In the genomic region with DNA sequence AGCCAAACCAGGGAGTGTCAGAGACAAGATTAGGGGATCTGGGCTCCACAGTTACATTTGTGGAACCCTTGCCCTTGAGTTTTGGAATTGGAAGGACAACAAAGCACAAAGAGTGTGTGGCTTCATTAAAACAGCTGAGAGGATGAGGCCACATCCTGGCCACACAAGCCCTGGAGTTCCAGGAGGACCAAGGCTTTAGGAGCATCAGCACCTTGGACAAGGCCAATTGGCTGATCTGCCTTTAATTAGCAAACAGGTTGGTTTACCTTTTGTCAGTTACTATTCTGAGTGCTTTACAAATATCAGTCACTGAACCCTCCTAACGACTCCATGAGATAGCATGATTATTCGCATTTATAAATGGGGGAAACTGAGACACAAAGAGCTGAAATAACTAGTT, we compare ENCODE assay signal across 22 cellular contexts. TPM values are rescaled to one million over a fixed set of nuclear protein-coding genes. Genes with fewer than 3 reads are reported as not detected.
DNase-seq lines count a peak whose midpoint lies in the region; TF ChIP-seq lines count a peak whose summit lies in the region.
"Had no signal": no experiment of that assay in that cellular context is flagged by ENCODE, and none has a peak within 500 bp of the region (broad histone marks: within the 10 kb centered on the region; RNA-seq: fewer than 3 reads in every experiment).

No MANE protein-coding gene starts in this region.

- H3K36me3 ChIP-seq in mammary epithelial cell (ENCODE audit: insufficient read depth, low read length), result no peaks in the 10 kb centered on the region

- H3K27me3 Mint-ChIP-seq in Calu3 (ENCODE audit: unreplicated experiment), result peaks cover 89% of the 10 kb centered on the region

- H3K9ac ChIP-seq in mammary epithelial cell (ENCODE audit: insufficient read depth, low read length), result no peak overlapping the region

- H3K4me2 ChIP-seq in mammary epithelial cell (ENCODE audit: insufficient read depth, low read depth, low read length), result no peak overlapping the region

- no peak overlapping the region for H2AFZ ChIP-seq in mammary epithelial cell (ENCODE audit: low read depth, low read length)

- in situ Hi-C loops in mammary epithelial cell (cut with MboI; ENCODE audit: low sequenced_read_pairs in 2 of 2), result loop anchor here (5.0 to 25.0 kb wide), 2 partner anchors 132 to 602 kb away; no protein-coding TSS in a partner anchor

- no peaks in the 10 kb centered on the region for H3K4me1 Mint-ChIP-seq in Calu3 (ENCODE audit: low read depth, unreplicated experiment)
- H3K4me1 Mint-ChIP-seq: activated naive CD4-positive, alpha-beta T cell treated with anti-CD3 and anti-CD28 coated beads, Interleukin-2, amount 10 ng/mL, durations not matched to agents 7 days and 5 days; IgD-negative memory B cell had no signal

- no peaks in the 10 kb centered on the region for H3K9me3 Mint-ChIP-seq in Calu3 (ENCODE audit: low read depth, unreplicated experiment)
- H3K9me3 Mint-ChIP-seq: activated CD8-positive, alpha-beta T cell treated with anti-CD3 and anti-CD28 coated beads for 36 hours; activated naive CD4-positive, alpha-beta T cell treated with anti-CD3 and anti-CD28 coated beads, Interleukin-2, amount 10 ng/mL, durations not matched to agents 7 days and 5 days; activated T-cell treated with anti-CD3 and anti-CD28 coated beads, Interleukin-2, amount 50 U/mL, for 24 hours; IgD-negative memory B cell had no signal

- CTCF ChIA-PET in Calu3 (lab: Charles Lee), result no interaction called here
- CTCF ChIA-PET in mammary epithelial cell (lab: Charles Lee; ENCODE audit: low non-redundant PET), result no interaction called here

- 21% methylated on average over 2 of the region's 2 CpGs for whole genome bisulfite sequencing in mammary epithelial cell (ENCODE audit: low coverage, missing lambda C conversion rate)

- no peaks in the 10 kb centered on the region for H4K20me1 ChIP-seq in mammary epithelial cell (ENCODE audit: insufficient read depth, low read length)

- no peak overlapping the region for H3K27ac Mint-ChIP-seq in Calu3 (ENCODE audit: unreplicated experiment)
- H3K27ac Mint-ChIP-seq: activated CD8-positive, alpha-beta T cell treated with anti-CD3 and anti-CD28 coated beads for 36 hours; activated naive CD4-positive, alpha-beta T cell treated with anti-CD3 and anti-CD28 coated beads, Interleukin-2, amount 10 ng/mL, durations not matched to agents 7 days and 5 days; activated T-cell treated with anti-CD3 and anti-CD28 coated beads, Interleukin-2, amount 50 U/mL, for 24 hours; IgD-negative memory B cell had no signal

- H3K27ac ChIP-seq in mammary epithelial cell (ENCODE audit: insufficient read depth, low read depth, low read length), result no peak overlapping the region
- H3K27ac ChIP-seq: C4-2B had no signal

- no peak overlapping the region for H3K4me3 ChIP-seq in Jurkat, Clone E6-1 (ENCODE audit: low read length)
- no peak overlapping the region for H3K4me3 ChIP-seq in mammary epithelial cell (replicated peaks in 1 of 3; ENCODE audit: insufficient read depth in 1 of 3, low read depth in 2 of 3, low read length in 3 of 3)

- no peak for TF ChIP-seq CTCF in Calu3 (IDR thresholded peaks at IDR 0.05; ENCODE audit: unreplicated experiment)
- no peak for TF ChIP-seq CTCF in mammary epithelial cell (conservative IDR thresholded peaks at IDR 0.05 in 1 of 2, IDR thresholded peaks at IDR 0.05 in 1 of 2; ENCODE audit: extremely low read depth in 1 of 2, insufficient read depth in 1 of 2, low read depth in 1 of 2, low read length in 2 of 2)

- dilution Hi-C loops in mammary epithelial cell (cut with HindIII; ENCODE audit: low sequenced_read_pairs), result no loop called here

- H3K4me1 ChIP-seq in mammary epithelial cell (ENCODE audit: insufficient read depth, low read length), result no peaks in the 10 kb centered on the region

- no peak overlapping the region for H3K4me3 Mint-ChIP-seq in Calu3 (ENCODE audit: low read depth, unreplicated experiment)
- H3K4me3 Mint-ChIP-seq: activated CD8-positive, alpha-beta T cell treated with anti-CD3 and anti-CD28 coated beads for 36 hours; activated naive CD4-positive, alpha-beta T cell treated with anti-CD3 and anti-CD28 coated beads, Interleukin-2, amount 10 ng/mL, durations not matched to agents 7 days and 5 days; activated T-cell treated with anti-CD3 and anti-CD28 coated beads, Interleukin-2, amount 50 U/mL, for 24 hours; IgD-negative memory B cell had no signal

- no peaks in the 10 kb centered on the region for H3K79me2 ChIP-seq in mammary epithelial cell (ENCODE audit: insufficient read depth, low read length)

- DNase-seq in Calu3 (peak; percentile 11), mammary epithelial cell (peak; percentile 17), left kidney (ENCODE audit: low read depth, low spot score) (peak; percentile 80), SKM-1 treated with dmso at 0.1 percent for 144 hours (lab: John Stamatoyannopoulos, UW; ENCODE audit: unreplicated experiment) (no peak), NCI-H2029 treated with DMSO at 0.1 percent for 48 hours (lab: John Stamatoyannopoulos, UW) (no peak), D341Med (ENCODE audit: low spot score) (no peak)
- peak; percentile 9 for DNase-seq in Jurkat, Clone E6-1 (ENCODE audit: low read depth, low spot score)
- DNase-seq in stimulated activated naive CD4-positive, alpha-beta T cell (lab: John Stamatoyannopoulos, UW), result no peak
- DNase-seq: activated CD8-positive, alpha-beta T cell treated with anti-CD3 and anti-CD28 coated beads for 36 hours; activated naive CD4-positive, alpha-beta T cell treated with anti-CD3 and anti-CD28 coated beads, Interleukin-2, amount 10 ng/mL, durations not matched to agents 7 days and 5 days; activated T-cell treated with anti-CD3 and anti-CD28 coated beads, Interleukin-2, amount 50 U/mL, for 24 hours; aorta; hypothalamus; NCI-H1092; NCI-H510A treated with DMSO at 0.1 percent for 48 hours; right cardiac atrium; SIG-M5; stimulated activated CD4-positive, alpha-beta T cell treated with anti-CD3 and anti-CD28 coated beads, Interleukin-15, amount 100 ng/mL, for 24 hours had no signal

- no peaks in the 10 kb centered on the region for H3K27me3 ChIP-seq in mammary epithelial cell (ENCODE audit: insufficient read depth, low read length)

- no peaks in the 10 kb centered on the region for H3K36me3 Mint-ChIP-seq in Calu3 (ENCODE audit: insufficient read depth, unreplicated experiment)
- H3K36me3 Mint-ChIP-seq: activated naive CD4-positive, alpha-beta T cell treated with anti-CD3 and anti-CD28 coated beads, Interleukin-2, amount 10 ng/mL, durations not matched to agents 7 days and 5 days; IgD-negative memory B cell had no signal

- no TSS peak for BruUV-seq in Calu3 (replicated peaks; lab: Mats Ljungman, UMichigan)
- BruUV-seq in mammary epithelial cell (replicated peaks; lab: Mats Ljungman, UMichigan), result no TSS peak

- H3K9me3 ChIP-seq in mammary epithelial cell (replicated peaks; ENCODE audit: insufficient read depth, low read length), result no peaks in the 10 kb centered on the region

- intact Hi-C loops in Calu3 (cut with micrococcal nuclease; ENCODE audit: unreplicated experiment), result no loop called here
- intact Hi-C loops in mammary epithelial cell (cut with micrococcal nuclease), result no loop called here

RNA-seq across cellular contexts. Expression of a gene that starts 54.7 kb away (rescaled TPM):
- not detected in 2 replicates for total RNA-seq in Calu3 (2022)
- not detected for polyA plus RNA-seq in Jurkat, Clone E6-1 (2012; ENCODE audit: insufficient read depth, insufficient read length)
- under 1 TPM; 0.16 to 0.33 TPM for total RNA-seq in mammary epithelial cell
- 0.05 TPM for polyA plus RNA-seq in mammary epithelial cell
- polyA minus RNA-seq in mammary epithelial cell, result not detected
- total RNA-seq: activated CD8-positive, alpha-beta T cell treated with anti-CD3 and anti-CD28 coated beads for 36 hours; mononuclear cell; right cardiac atrium; T-helper 2 cell treated with Interferon-gamma antibody and Interleukin-4, amounts not matched to agents 100 ng/mL and 5 ng/mL, for 36 hours had no signal
- polyA plus RNA-seq: IgD-negative memory B cell, right cardiac atrium had no signal

Comparison
In these comparisons a context has a peak if more than half of its experiments do, and no peak if none do; other contexts are left out.
1. DNase-seq: peak in Calu3 (single experiment), Jurkat, Clone E6-1 (single experiment), mammary epithelial cell (single experiment) and left kidney (single experiment); none in SKM-1 treated with dmso at 0.1 percent for 144 hours (single experiment), NCI-H2029 treated with DMSO at 0.1 percent for 48 hours (single experiment), stimulated activated naive CD4-positive, alpha-beta T cell (0 of 6) and D341Med (single experiment).